Comparison of ENCODE assay signal across 19 cellular contexts in the genomic region with DNA sequence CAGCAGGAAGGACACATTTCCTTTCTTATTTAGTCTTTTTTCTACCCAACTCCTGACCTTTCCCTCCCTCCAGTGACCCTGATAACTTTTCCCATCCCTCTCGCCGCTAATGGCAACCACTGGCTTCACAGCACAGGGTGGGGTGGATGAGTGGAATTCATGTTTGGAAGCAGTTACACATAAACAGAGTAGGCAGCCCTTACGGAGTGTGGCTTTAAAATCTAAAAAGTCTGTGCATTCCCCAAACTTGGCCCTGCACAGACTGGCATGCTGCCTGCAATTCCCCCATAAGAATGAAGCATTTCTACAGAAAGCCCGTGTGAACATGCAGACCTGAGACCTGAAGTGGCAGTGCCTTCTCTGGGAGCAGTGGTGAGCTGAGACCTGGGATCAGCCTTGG.
DNase-seq lines count a peak whose midpoint lies in the region; ATAC-seq and TF ChIP-seq lines count a peak whose summit lies in the region.
"Had no signal": no experiment of that assay in that cellular context is flagged by ENCODE, and none has a peak within 500 bp of the region (broad histone marks: within the 10 kb centered on the region; RNA-seq: fewer than 3 reads in every experiment).

No MANE protein-coding gene starts in this region.

- intact Hi-C loops in naive thymus-derived CD4-positive, alpha-beta T cell (cut with micrococcal nuclease): no loop called here
- intact Hi-C loops in OCI-LY7 (cut with micrococcal nuclease; ENCODE audit: unreplicated experiment): no loop called here

- H3K27me3 ChIP-seq in thoracic aorta (replicated peaks; ENCODE audit: insufficient read depth): no peaks in the 10 kb centered on the region
- H3K27me3 ChIP-seq in naive thymus-derived CD4-positive, alpha-beta T cell (ENCODE audit: control insufficient read depth in 2 of 2, insufficient read depth in 2 of 2, low read length in 2 of 2): no peaks in the 10 kb centered on the region
- H3K27me3 ChIP-seq: MG63 had no signal

- BruUV-seq in OCI-LY7 (replicated peaks; lab: Mats Ljungman, UMichigan): no TSS peak

- H3K9me3 ChIP-seq in thoracic aorta: no peaks in the 10 kb centered on the region
- no peaks in the 10 kb centered on the region for H3K9me3 ChIP-seq in naive thymus-derived CD4-positive, alpha-beta T cell (ENCODE audit: control insufficient read depth in 2 of 3, low read length in 3 of 3)
- H3K9me3 ChIP-seq in OCI-LY7 (ENCODE audit: low read length): no peaks in the 10 kb centered on the region
- H3K9me3 ChIP-seq: A549, MG63 had no signal

- H3K79me2 ChIP-seq in OCI-LY7 (ENCODE audit: insufficient read depth, low read depth, low read length): no peaks in the 10 kb centered on the region

- H3K27me3 Mint-ChIP-seq in naive thymus-derived CD4-positive, alpha-beta T cell: peaks cover 0 to 23% (median 21%) of the 10 kb centered on the region in 5 donors

- no peak for ATAC-seq in thoracic aorta (ENCODE audit: insufficient number of reproducible peaks, low FRiP score, low read depth)
- ATAC-seq in naive thymus-derived CD4-positive, alpha-beta T cell: no peak
- ATAC-seq: A549, Panc1 had no signal

- H3K4me3 ChIP-seq in thoracic aorta (no peak overlapping the region), OCI-LY7 (ENCODE audit: low read depth, low read length, poor library complexity, severe bottlenecking) (no peak overlapping the region)
- no peak overlapping the region for H3K4me3 ChIP-seq in naive thymus-derived CD4-positive, alpha-beta T cell (ENCODE audit: low read length)
- H3K4me3 ChIP-seq: A549, MG63 had no signal

- H3K9me3 Mint-ChIP-seq in naive thymus-derived CD4-positive, alpha-beta T cell: peaks cover 0 to 6% (median 0%) of the 10 kb centered on the region in 11 donors

- no peak overlapping the region for H2AFZ ChIP-seq in OCI-LY7 (ENCODE audit: low read length)

- peaks cover 21 to 60% of the 10 kb centered on the region in 2 donors for H3K4me1 ChIP-seq in thoracic aorta (ENCODE audit: control insufficient read depth in 1 of 2, low read depth in 2 of 2)
- no peaks in the 10 kb centered on the region for H3K4me1 ChIP-seq in naive thymus-derived CD4-positive, alpha-beta T cell (ENCODE audit: control insufficient read depth in 2 of 2, insufficient read depth in 2 of 2, low read length in 2 of 2)
- H3K4me1 ChIP-seq in OCI-LY7 (ENCODE audit: insufficient read depth, low read length, poor library complexity, severe bottlenecking): no peaks in the 10 kb centered on the region
- H3K4me1 ChIP-seq: A549 had no signal

- no peaks in the 10 kb centered on the region for H3K36me3 Mint-ChIP-seq in naive thymus-derived CD4-positive, alpha-beta T cell
- H3K36me3 Mint-ChIP-seq: IgD-negative memory B cell had no signal

- H3K4me3 Mint-ChIP-seq in naive thymus-derived CD4-positive, alpha-beta T cell: no peak overlapping the region
- H3K4me3 Mint-ChIP-seq: IgD-negative memory B cell had no signal

- H3K4me2 ChIP-seq in OCI-LY7 (ENCODE audit: low read length): no peak overlapping the region
- H3K4me2 ChIP-seq: A549 had no signal

- TF ChIP-seq CTCF in thoracic aorta (IDR thresholded peaks at IDR 0.05) (no peak), OCI-LY7 (conservative IDR thresholded peaks at IDR 0.05; ENCODE audit: low read length) (no peak)

- DNase-seq in AG20443 (ENCODE audit: low spot score) (peak; percentile 58), RPMI7951 (ENCODE audit: low read depth) (peak; percentile 92), fibroblast of peridontal ligament (ENCODE audit: extremely low read depth) (peak; percentile 87), thoracic aorta (ENCODE audit: low spot score) (no peak), OCI-LY7 (ENCODE audit: low spot score) (no peak), amygdala (lab: John Stamatoyannopoulos, UW) (no peak)
- DNase-seq in naive thymus-derived CD4-positive, alpha-beta T cell: no peak
- DNase-seq: AML-193, DMS79, Karpas-422, MG63, NCI-H1092, NCI-H1436 treated with DMSO at 0.1 percent for 48 hours, NCI-H2029, NCI-H526 had no signal

- peak overlapping the region; percentile 72 to 78 for H3K27ac ChIP-seq in thoracic aorta
- H3K27ac ChIP-seq in naive thymus-derived CD4-positive, alpha-beta T cell (ENCODE audit: low read depth, low read length): no peak overlapping the region
- H3K27ac ChIP-seq in OCI-LY7 (ENCODE audit: low read depth, low read length, poor library complexity, severe bottlenecking): no peak overlapping the region
- H3K27ac ChIP-seq: A549, C4-2B had no signal

- H3K9me2 ChIP-seq in OCI-LY7 (ENCODE audit: insufficient read depth, low read length): no peaks in the 10 kb centered on the region

- no peaks in the 10 kb centered on the region for H3K4me1 Mint-ChIP-seq in naive thymus-derived CD4-positive, alpha-beta T cell
- H3K4me1 Mint-ChIP-seq: IgD-negative memory B cell had no signal

- POLR2A ChIA-PET in naive thymus-derived CD4-positive, alpha-beta T cell (lab: Charles Lee): no interaction called here
- POLR2A ChIA-PET in OCI-LY7 (lab: Charles Lee): no interaction called here

- no peaks in the 10 kb centered on the region for H4K20me1 ChIP-seq in OCI-LY7 (ENCODE audit: insufficient read depth, low read length)

- no peak overlapping the region for H3K27ac Mint-ChIP-seq in naive thymus-derived CD4-positive, alpha-beta T cell
- H3K27ac Mint-ChIP-seq: IgD-negative memory B cell had no signal

- H3K36me3 ChIP-seq in thoracic aorta (no peaks in the 10 kb centered on the region), OCI-LY7 (ENCODE audit: insufficient read depth, low read length) (no peaks in the 10 kb centered on the region)
- no peaks in the 10 kb centered on the region for H3K36me3 ChIP-seq in naive thymus-derived CD4-positive, alpha-beta T cell (ENCODE audit: control insufficient read depth in 2 of 3, insufficient read depth in 3 of 3, low read length in 3 of 3)
- H3K36me3 ChIP-seq: MG63 had no signal

- CTCF ChIA-PET in naive thymus-derived CD4-positive, alpha-beta T cell (lab: Charles Lee): no interaction called here
- CTCF ChIA-PET in OCI-LY7 (lab: Charles Lee; ENCODE audit: unreplicated experiment): no interaction called here

Comparison
In these comparisons a context has a peak if more than half of its experiments do, and no peak if none do; other contexts are left out.
1. DNase-seq: peak in AG20443 (single experiment), RPMI7951 (single experiment) and fibroblast of peridontal ligament (single experiment); none in thoracic aorta (single experiment), naive thymus-derived CD4-positive, alpha-beta T cell (0 of 9), OCI-LY7 (single experiment) and amygdala (0 of 56).
2. H3K27ac ChIP-seq: peak in thoracic aorta (2 of 2); none in naive thymus-derived CD4-positive, alpha-beta T cell (single experiment) and OCI-LY7 (single experiment).